23 cellular contexts compared by ENCODE assay signal in the genomic region with DNA sequence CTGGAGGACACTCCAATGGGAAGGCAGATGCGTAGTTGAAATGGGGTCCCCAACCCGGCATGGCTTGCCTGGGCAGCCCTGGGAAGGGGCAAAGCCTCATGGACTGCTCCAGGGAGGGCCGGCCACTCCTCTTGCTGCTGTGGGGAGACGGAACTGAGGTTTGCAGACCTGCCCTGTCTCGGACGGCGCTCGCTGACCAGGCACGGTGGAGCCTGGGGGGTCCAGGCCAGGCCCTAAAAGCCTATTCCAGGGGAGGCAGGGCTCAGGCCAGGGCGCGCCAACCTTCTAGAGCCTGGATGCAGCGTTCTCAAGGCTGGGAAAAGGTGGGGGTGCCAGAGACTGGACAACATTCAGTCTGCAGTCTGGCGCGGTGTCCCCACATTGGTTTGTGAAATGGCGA. TPM values are rescaled to one million over a fixed set of nuclear protein-coding genes. Genes with fewer than 3 reads are reported as not detected.
"Had no signal": no experiment of that assay in that cellular context is flagged by ENCODE, and none has a peak within 500 bp of the region (broad histone marks: within the 10 kb centered on the region; RNA-seq: fewer than 3 reads in every experiment).

No MANE protein-coding gene starts in this region.

- H3K9me3 ChIP-seq: SJCRH30 had no signal

- H3K27ac ChIP-seq: KMS-11, RWPE1, SJCRH30 had no signal

- DNase-seq: MV-4-11, NCI-H1048, NCI-H1105, NCI-H1417, NCI-H1436 treated with DMSO at 0.1 percent for 48 hours, NCI-H1694, NCI-H187 treated with DMSO at 0.1 percent for 48 hours, NCI-H2029 treated with DMSO at 0.1 percent for 48 hours, NCI-H2171 treated with DMSO at 0.1 percent for 48 hours, NCI-H524, NCI-H526 treated with DMSO at 0.1 percent for 48 hours, NCI-H748 treated with DMSO at 0.1 percent for 48 hours, SHP77, SJCRH30 had no signal

- ATAC-seq: K562, SK-N-SH treated with all-trans-retinoic acid at 6 μM for 48 hours had no signal

- H3K4me1 Mint-ChIP-seq: IgD-negative memory B cell had no signal

- H3K4me3 Mint-ChIP-seq: IgD-negative memory B cell had no signal

- H3K4me1 ChIP-seq: SJCRH30 had no signal

- H3K4me2 ChIP-seq: KMS-11 had no signal

- H3K27ac Mint-ChIP-seq: IgD-negative memory B cell had no signal

- H3K36me3 ChIP-seq: SJCRH30 had no signal

- H3K4me3 ChIP-seq: K562, SJCRH30 had no signal

- H3K9ac ChIP-seq: KMS-11 had no signal

- H3K36me3 Mint-ChIP-seq: IgD-negative memory B cell had no signal

RNA-seq across cellular contexts. Expression of gene TTLL2, which starts 12.3 kb away (rescaled TPM):
- total RNA-seq: HT1080, K562, LHCN-M2, MCF 10A, NCI-H460, SJCRH30 had no signal
- polyA plus RNA-seq: IgD-negative memory B cell, K562 had no signal

RNA-seq across cellular contexts. Expression of gene UNC93A, which starts 46.1 kb away (rescaled TPM):
- total RNA-seq: HT1080, K562, LHCN-M2, MCF 10A, NCI-H460, SJCRH30 had no signal
- polyA plus RNA-seq: IgD-negative memory B cell, K562 had no signal
